Comparison of ENCODE assay signal across 9 cellular contexts in genomic region chr16:24635900-24636610, GRCh38.
DNase-seq lines count a peak whose midpoint lies in the region; ATAC-seq and TF ChIP-seq lines count a peak whose summit lies in the region.
"Had no signal": no experiment of that assay in that cellular context is flagged by ENCODE, and none has a peak within 500 bp of the region (broad histone marks: within the 10 kb centered on the region; RNA-seq: fewer than 3 reads in every experiment).

No MANE protein-coding gene starts in this region.

- DNase-seq in SJSA1 (ENCODE audit: low read depth in 1 of 2, low spot score in 2 of 2) (peak; percentile 76 to 89), glomerular visceral epithelial cell (ENCODE audit: extremely low spot score) (peak; percentile 95), smooth muscle cell (lab: John Stamatoyannopoulos, UW; ENCODE audit: unreplicated experiment) (peak; percentile 23), mesendoderm (no peak), NAMALWA (ENCODE audit: low spot score) (no peak)
- no peak for DNase-seq in activated CD4-positive, alpha-beta T cell treated with anti-CD3 and anti-CD28 coated beads for 36 hours
- DNase-seq in activated CD8-positive, alpha-beta T cell treated with anti-CD3 and anti-CD28 coated beads for 36 hours: no peak
- DNase-seq: nephron progenitor cell had no signal

- H3K18ac ChIP-seq in mesendoderm (ENCODE audit: low read length): no peak overlapping the region

- no peaks in the 10 kb centered on the region for H3K79me2 ChIP-seq in smooth muscle cell (ENCODE audit: low read depth)
- no peaks in the 10 kb centered on the region for H3K79me2 ChIP-seq in mesendoderm (ENCODE audit: control insufficient read depth, insufficient read depth, low read length)

- no peaks in the 10 kb centered on the region for H3F3A ChIP-seq in smooth muscle cell (ENCODE audit: low read depth)

- H3K4me1 ChIP-seq in HEK293 (ENCODE audit: control insufficient read depth, insufficient read depth, low read length): peaks cover 6% of the 10 kb centered on the region; the same call in 1 of the 2 replicates
- peaks cover 20% of the 10 kb centered on the region for H3K4me1 ChIP-seq in SJSA1 (replicated peaks)
- peaks cover 4% of the 10 kb centered on the region for H3K4me1 ChIP-seq in smooth muscle cell (ENCODE audit: low read depth)
- no peaks in the 10 kb centered on the region for H3K4me1 ChIP-seq in mesendoderm (ENCODE audit: control insufficient read depth, low read depth, low read length)

- no peak overlapping the region for H2BK120ac ChIP-seq in mesendoderm (ENCODE audit: low read depth, low read length)

- no peaks in the 10 kb centered on the region for H3K9me3 Mint-ChIP-seq in activated CD4-positive, alpha-beta T cell treated with anti-CD3 and anti-CD28 coated beads for 36 hours (ENCODE audit: low read depth)
- H3K9me3 Mint-ChIP-seq in activated CD8-positive, alpha-beta T cell treated with anti-CD3 and anti-CD28 coated beads for 36 hours: no peaks in the 10 kb centered on the region

- no peaks in the 10 kb centered on the region for H3K79me1 ChIP-seq in mesendoderm (ENCODE audit: low read length)

- POLR2A ChIA-PET in HEK293 (lab: Yijun Ruan, JAX): no interaction called here
- POLR2A ChIA-PET in activated CD4-positive, alpha-beta T cell treated with anti-CD3 and anti-CD28 coated beads for 36 hours (lab: Charles Lee): no interaction called here
- POLR2A ChIA-PET in activated CD8-positive, alpha-beta T cell treated with anti-CD3 and anti-CD28 coated beads for 36 hours (lab: Charles Lee): no interaction called here

- H2AK5ac ChIP-seq in mesendoderm (ENCODE audit: low read length): no peak overlapping the region

- H4K5ac ChIP-seq in mesendoderm (ENCODE audit: low read length): no peak overlapping the region

- TF ChIP-seq CTCF in HEK293 (tag by site-specific recombination; IDR thresholded peaks at IDR 0.05) (no peak), smooth muscle cell (IDR thresholded peaks at IDR 0.05; ENCODE audit: borderline replicate concordance, insufficient read depth, poor library complexity, severe bottlenecking) (no peak)
- no peak for TF ChIP-seq CTCF in activated CD8-positive, alpha-beta T cell treated with anti-CD3 and anti-CD28 coated beads for 36 hours (IDR thresholded peaks at IDR 0.05)

- H2AFZ ChIP-seq in smooth muscle cell (ENCODE audit: low read depth): no peak overlapping the region

- H3K9me3 ChIP-seq in HEK293 (ENCODE audit: control insufficient read depth, insufficient read depth, low read depth, low read length) (no peaks in the 10 kb centered on the region), SJSA1 (replicated peaks) (no peaks in the 10 kb centered on the region), smooth muscle cell (replicated peaks; ENCODE audit: low read depth) (no peaks in the 10 kb centered on the region)

- H3K23ac ChIP-seq in mesendoderm (ENCODE audit: low read length): no peak overlapping the region

- H4K8ac ChIP-seq in mesendoderm (ENCODE audit: low read depth, low read length): no peak overlapping the region

- intact Hi-C loops in activated CD4-positive, alpha-beta T cell treated with anti-CD3 and anti-CD28 coated beads for 36 hours (cut with DNase I, micrococcal nuclease): no loop called here
- intact Hi-C loops in activated CD8-positive, alpha-beta T cell treated with anti-CD3 and anti-CD28 coated beads for 36 hours (cut with micrococcal nuclease): no loop called here

- no peak overlapping the region for H3K56ac ChIP-seq in mesendoderm (ENCODE audit: low read length)

- no peak overlapping the region for H2BK5ac ChIP-seq in mesendoderm (ENCODE audit: low read length)

- WGBS in smooth muscle cell (ENCODE audit: low lambda C conversion rate): 29% methylated on average over 6 of the region's 6 CpGs
- no CpG with 5 or more reads among the region's 6 CpGs for WGBS in mesendoderm (ENCODE audit: extremely low coverage, insufficient coverage, low lambda C conversion rate)

- no peak for ATAC-seq in activated CD4-positive, alpha-beta T cell treated with anti-CD3 and anti-CD28 coated beads for 36 hours
- no peak for ATAC-seq in activated CD8-positive, alpha-beta T cell treated with anti-CD3 and anti-CD28 coated beads for 36 hours

- peaks cover 12% of the 10 kb centered on the region for H3K27me3 Mint-ChIP-seq in activated CD4-positive, alpha-beta T cell treated with anti-CD3 and anti-CD28 coated beads for 36 hours
- H3K27me3 Mint-ChIP-seq in activated CD8-positive, alpha-beta T cell treated with anti-CD3 and anti-CD28 coated beads for 36 hours: peaks cover 6% of the 10 kb centered on the region

- no peak overlapping the region for H2BK15ac ChIP-seq in mesendoderm (replicated peaks; ENCODE audit: low read depth)

- H3K27ac ChIP-seq in HEK293 (ENCODE audit: extremely low read depth, low read depth, low read length): no peak overlapping the region
- peak overlapping the region; percentile 59 for H3K27ac ChIP-seq in SJSA1
- H3K27ac ChIP-seq in smooth muscle cell (ENCODE audit: low read depth): peak overlapping the region; percentile 73
- H3K27ac ChIP-seq in mesendoderm (ENCODE audit: low read depth, low read length): no peak overlapping the region

- no peak overlapping the region for H3K27ac Mint-ChIP-seq in activated CD4-positive, alpha-beta T cell treated with anti-CD3 and anti-CD28 coated beads for 36 hours
- no peak overlapping the region for H3K27ac Mint-ChIP-seq in activated CD8-positive, alpha-beta T cell treated with anti-CD3 and anti-CD28 coated beads for 36 hours
- H3K27ac Mint-ChIP-seq: nephron progenitor cell had no signal

- no peaks in the 10 kb centered on the region for H3K4me1 Mint-ChIP-seq in activated CD4-positive, alpha-beta T cell treated with anti-CD3 and anti-CD28 coated beads for 36 hours
- no peaks in the 10 kb centered on the region for H3K4me1 Mint-ChIP-seq in activated CD8-positive, alpha-beta T cell treated with anti-CD3 and anti-CD28 coated beads for 36 hours (ENCODE audit: low read depth)
- H3K4me1 Mint-ChIP-seq: nephron progenitor cell had no signal

- H3K4ac ChIP-seq in mesendoderm (ENCODE audit: low read depth, low read length): no peak overlapping the region

- H3K4me3 Mint-ChIP-seq in activated CD4-positive, alpha-beta T cell treated with anti-CD3 and anti-CD28 coated beads for 36 hours: no peak overlapping the region
- no peak overlapping the region for H3K4me3 Mint-ChIP-seq in activated CD8-positive, alpha-beta T cell treated with anti-CD3 and anti-CD28 coated beads for 36 hours
- H3K4me3 Mint-ChIP-seq: nephron progenitor cell had no signal

- no peaks in the 10 kb centered on the region for H3K27me3 ChIP-seq in SJSA1 (replicated peaks)
- no peaks in the 10 kb centered on the region for H3K27me3 ChIP-seq in smooth muscle cell (ENCODE audit: low read depth)
- no peaks in the 10 kb centered on the region for H3K27me3 ChIP-seq in mesendoderm (ENCODE audit: insufficient read depth, low read length, poor library complexity)

- H3K36me3 Mint-ChIP-seq in activated CD4-positive, alpha-beta T cell treated with anti-CD3 and anti-CD28 coated beads for 36 hours (ENCODE audit: low read depth): no peaks in the 10 kb centered on the region
- no peaks in the 10 kb centered on the region for H3K36me3 Mint-ChIP-seq in activated CD8-positive, alpha-beta T cell treated with anti-CD3 and anti-CD28 coated beads for 36 hours (ENCODE audit: low read depth)

- H3K36me3 ChIP-seq in HEK293 (ENCODE audit: control insufficient read depth in 2 of 2, insufficient read depth in 1 of 2, low read length in 2 of 2) (no peaks in the 10 kb centered on the region), SJSA1 (no peaks in the 10 kb centered on the region), smooth muscle cell (ENCODE audit: low read depth) (no peaks in the 10 kb centered on the region), mesendoderm (ENCODE audit: control insufficient read depth, insufficient read depth, low read length) (no peaks in the 10 kb centered on the region)

- H3K4me3 ChIP-seq in HEK293 (ENCODE audit: low read depth, low read length) (no peak overlapping the region), SJSA1 (no peak overlapping the region), smooth muscle cell (no peak overlapping the region), mesendoderm (ENCODE audit: low read length) (no peak overlapping the region)

- H3K4me2 ChIP-seq in smooth muscle cell (peak overlapping the region; percentile 49), mesendoderm (ENCODE audit: low read length) (no peak overlapping the region)

- peak overlapping the region; percentile 8 for H3K9ac ChIP-seq in smooth muscle cell (ENCODE audit: low read depth)
- H3K9ac ChIP-seq in mesendoderm (ENCODE audit: low read length): no peak overlapping the region

- no peaks in the 10 kb centered on the region for H4K20me1 ChIP-seq in smooth muscle cell (ENCODE audit: low read depth)

- CTCF ChIA-PET in HEK293 (lab: Yijun Ruan, JAX): interaction anchor here (1.3 kb wide), 1 partner anchor 17 kb away, joined by 3 read pairs; no protein-coding TSS in a partner anchor
- CTCF ChIA-PET in activated CD4-positive, alpha-beta T cell treated with anti-CD3 and anti-CD28 coated beads for 36 hours (lab: Charles Lee): no interaction called here
- CTCF ChIA-PET in activated CD8-positive, alpha-beta T cell treated with anti-CD3 and anti-CD28 coated beads for 36 hours (lab: Charles Lee): no interaction called here

TF ChIP-seq in HEK293, 187 proteins besides CTCF, POLR2A, EP300 and RAD21 (continues in another document):
- TF ChIP-seq ZBTB44 (tag by site-specific recombination; IDR thresholded peaks at IDR 0.05) (peak; percentile 88), ZNF324 (tag by site-specific recombination; IDR thresholded peaks at IDR 0.05) (no peak), ZBTB7A (tag by site-specific recombination; IDR thresholded peaks at IDR 0.05; ENCODE audit: low read depth) (no peak), ZNF341 (tag by site-specific recombination; IDR thresholded peaks at IDR 0.05; ENCODE audit: low read depth) (no peak), ZNF843 (tag by site-specific recombination; IDR thresholded peaks at IDR 0.05) (no peak), ZNF140 (tag by site-specific recombination; IDR thresholded peaks at IDR 0.05) (no peak), ZNF239 (tag by site-specific recombination; IDR thresholded peaks at IDR 0.05) (no peak), ZNF350 (tag by site-specific recombination; IDR thresholded peaks at IDR 0.05) (no peak), ZNF335 (tag by site-specific recombination; conservative IDR thresholded peaks at IDR 0.05) (peak; percentile 92)

Comparison
In these comparisons a context has a peak if more than half of its experiments do, and no peak if none do; other contexts are left out.
1. H3K27ac ChIP-seq: peak in SJSA1 (single experiment) and smooth muscle cell (single experiment); none in HEK293 (single experiment) and mesendoderm (single experiment).
2. DNase-seq: peak in SJSA1 (2 of 2), glomerular visceral epithelial cell (single experiment) and smooth muscle cell (single experiment); none in activated CD4-positive, alpha-beta T cell treated with anti-CD3 and anti-CD28 coated beads for 36 hours (single experiment), mesendoderm (single experiment), NAMALWA (single experiment) and activated CD8-positive, alpha-beta T cell treated with anti-CD3 and anti-CD28 coated beads for 36 hours (single experiment).